ENCODE assay signal across 13 cellular contexts in genomic region chr2:16978291-16978690, GRCh38.
A peak's percentile ranks its signal among the peaks of the same experiment; 100 is the strongest.
DNase-seq lines count a peak whose midpoint lies in the region; ATAC-seq and TF ChIP-seq lines count a peak whose summit lies in the region.
"Had no signal": no experiment of that assay in that cellular context is flagged by ENCODE, and none has a peak within 500 bp of the region (broad histone marks: within the 10 kb centered on the region; RNA-seq: fewer than 3 reads in every experiment).

No MANE protein-coding gene starts in this region.

- no peak overlapping the region for H3K4me3 Mint-ChIP-seq in nephron
- H3K4me3 Mint-ChIP-seq: CD4-positive, alpha-beta memory T cell; GM23338 had no signal

- H3K9me3 ChIP-seq in heart left ventricle: no peaks in the 10 kb centered on the region
- H3K9me3 ChIP-seq: BE2C had no signal

- H3K36me3 Mint-ChIP-seq in nephron (ENCODE audit: low read depth): no peaks in the 10 kb centered on the region
- H3K36me3 Mint-ChIP-seq: CD4-positive, alpha-beta memory T cell had no signal

- no peaks in the 10 kb centered on the region for H3K27me3 ChIP-seq in heart left ventricle
- H3K27me3 ChIP-seq: BE2C had no signal

- peak; percentile 9 for DNase-seq in RPMI7951 (ENCODE audit: low read depth)
- DNase-seq in choroid plexus epithelial cell (ENCODE audit: low read depth): peak; percentile 8
- DNase-seq in iPS-NIHi11 (ENCODE audit: low spot score): no peak
- no peak for DNase-seq in NCI-H345 (lab: John Stamatoyannopoulos, UW)
- no peak for DNase-seq in heart left ventricle
- DNase-seq: BE2C; CD4-positive, alpha-beta memory T cell; DMS79; H7 had no signal

- ATAC-seq in heart left ventricle (no peak), HG02973 (IDR thresholded peaks at IDR 0.05; ENCODE audit: unreplicated experiment) (no peak)
- ATAC-seq: GM23338 had no signal

- peak overlapping the region; percentile 72 to 80 (median 73) for H3K27ac Mint-ChIP-seq in nephron
- H3K27ac Mint-ChIP-seq: CD4-positive, alpha-beta memory T cell; GM23338 had no signal

- no peak overlapping the region for H3K4me3 ChIP-seq in choroid plexus epithelial cell (ENCODE audit: low read depth, low read length)
- no peak overlapping the region for H3K4me3 ChIP-seq in heart left ventricle
- H3K4me3 ChIP-seq: GM23338 had no signal

- H3K27me3 Mint-ChIP-seq in nephron (ENCODE audit: low read depth): no peaks in the 10 kb centered on the region
- H3K27me3 Mint-ChIP-seq: CD4-positive, alpha-beta memory T cell had no signal

- intact Hi-C loops in heart left ventricle (cut with DNase I): no loop called here

- H3K36me3 ChIP-seq in heart left ventricle: no peaks in the 10 kb centered on the region
- H3K36me3 ChIP-seq: BE2C had no signal

- H3K9me3 Mint-ChIP-seq in nephron: no peaks in the 10 kb centered on the region
- H3K9me3 Mint-ChIP-seq: GM23338 had no signal

- 37 to 47% (median 41%) methylated on average over 1 of the region's 1 CpG for WGBS in heart left ventricle, 4 donors

- no peak overlapping the region for H3K27ac ChIP-seq in heart left ventricle
- H3K27ac ChIP-seq: C4-2B had no signal

- H3K4me1 Mint-ChIP-seq in nephron: peaks cover 6% of the 10 kb centered on the region
- H3K4me1 Mint-ChIP-seq: CD4-positive, alpha-beta memory T cell; GM23338 had no signal

- H3K4me1 ChIP-seq in heart left ventricle: no peaks in the 10 kb centered on the region
- H3K4me1 ChIP-seq: BE2C had no signal

- no peak for TF ChIP-seq CTCF in choroid plexus epithelial cell (conservative IDR thresholded peaks at IDR 0.05; ENCODE audit: low read depth, low read length)
- no peak for TF ChIP-seq CTCF in nephron (IDR thresholded peaks at IDR 0.05; ENCODE audit: unreplicated experiment in 3 of 3)
- TF ChIP-seq CTCF in heart left ventricle (IDR thresholded peaks at IDR 0.05): no peak

- TF ChIP-seq POLR2A in heart left ventricle (IDR thresholded peaks at IDR 0.05): no peak

Comparison
In these comparisons a context has a peak if more than half of its experiments do, and no peak if none do; other contexts are left out.
1. DNase-seq: peak in RPMI7951 (single experiment) and choroid plexus epithelial cell (single experiment); none in iPS-NIHi11 (single experiment), NCI-H345 (single experiment) and heart left ventricle (0 of 5).